Comparison of ENCODE assay signal across 1 cellular context in the genomic region with DNA sequence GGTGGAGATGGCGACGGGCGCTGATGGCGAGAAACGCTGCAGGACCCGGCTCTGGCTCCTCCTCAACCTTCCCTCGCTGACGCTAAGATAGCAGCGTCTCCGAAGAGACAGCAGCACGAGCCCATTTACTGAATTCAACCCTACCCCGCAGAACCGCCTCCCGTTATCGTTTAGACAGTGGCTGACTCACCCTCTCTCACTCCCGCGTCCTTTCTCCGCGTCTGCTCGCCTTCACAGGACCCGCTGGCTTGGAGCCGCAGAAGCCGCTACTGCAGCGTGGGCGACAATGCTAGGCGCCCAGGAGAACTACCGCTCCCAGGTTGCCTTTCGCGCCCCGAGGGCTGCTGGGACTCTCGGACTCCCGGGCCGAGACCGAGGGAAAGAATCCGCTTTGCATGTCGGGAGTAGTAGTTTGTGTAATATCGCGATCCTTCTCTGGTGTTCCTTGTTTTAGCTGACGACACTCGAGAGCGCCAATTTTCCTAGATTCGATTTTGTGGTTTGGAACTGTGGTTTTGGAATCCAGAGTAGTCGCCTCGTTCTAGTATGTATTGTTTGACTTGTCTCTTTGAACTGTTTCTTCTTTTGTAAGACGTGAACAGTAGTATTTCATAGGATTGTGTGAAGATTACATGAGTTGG.
TF ChIP-seq lines count a peak whose summit lies in the region.

A gene with protein sequence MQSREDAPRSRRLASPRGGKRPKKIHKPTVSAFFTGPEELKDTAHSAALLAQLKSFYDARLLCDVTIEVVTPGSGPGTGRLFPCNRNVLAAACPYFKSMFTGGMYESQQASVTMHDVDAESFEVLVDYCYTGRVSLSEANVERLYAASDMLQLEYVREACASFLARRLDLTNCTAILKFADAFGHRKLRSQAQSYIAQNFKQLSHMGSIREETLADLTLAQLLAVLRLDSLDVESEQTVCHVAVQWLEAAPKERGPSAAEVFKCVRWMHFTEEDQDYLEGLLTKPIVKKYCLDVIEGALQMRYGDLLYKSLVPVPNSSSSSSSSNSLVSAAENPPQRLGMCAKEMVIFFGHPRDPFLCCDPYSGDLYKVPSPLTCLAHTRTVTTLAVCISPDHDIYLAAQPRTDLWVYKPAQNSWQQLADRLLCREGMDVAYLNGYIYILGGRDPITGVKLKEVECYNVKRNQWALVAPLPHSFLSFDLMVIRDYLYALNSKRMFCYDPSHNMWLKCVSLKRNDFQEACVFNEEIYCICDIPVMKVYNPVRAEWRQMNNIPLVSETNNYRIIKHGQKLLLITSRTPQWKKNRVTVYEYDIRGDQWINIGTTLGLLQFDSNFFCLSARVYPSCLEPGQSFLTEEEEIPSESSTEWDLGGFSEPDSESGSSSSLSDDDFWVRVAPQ (minus strand): TSS at position 291 of the 641 bp plus-strand sequence. CDS start 291 bp downstream, outside the sequence.

TF ChIP-seq in HCT116, 20 proteins besides CTCF, POLR2A, EP300 and RAD21 (continued from another document):
- TF ChIP-seq, protein P1, sequence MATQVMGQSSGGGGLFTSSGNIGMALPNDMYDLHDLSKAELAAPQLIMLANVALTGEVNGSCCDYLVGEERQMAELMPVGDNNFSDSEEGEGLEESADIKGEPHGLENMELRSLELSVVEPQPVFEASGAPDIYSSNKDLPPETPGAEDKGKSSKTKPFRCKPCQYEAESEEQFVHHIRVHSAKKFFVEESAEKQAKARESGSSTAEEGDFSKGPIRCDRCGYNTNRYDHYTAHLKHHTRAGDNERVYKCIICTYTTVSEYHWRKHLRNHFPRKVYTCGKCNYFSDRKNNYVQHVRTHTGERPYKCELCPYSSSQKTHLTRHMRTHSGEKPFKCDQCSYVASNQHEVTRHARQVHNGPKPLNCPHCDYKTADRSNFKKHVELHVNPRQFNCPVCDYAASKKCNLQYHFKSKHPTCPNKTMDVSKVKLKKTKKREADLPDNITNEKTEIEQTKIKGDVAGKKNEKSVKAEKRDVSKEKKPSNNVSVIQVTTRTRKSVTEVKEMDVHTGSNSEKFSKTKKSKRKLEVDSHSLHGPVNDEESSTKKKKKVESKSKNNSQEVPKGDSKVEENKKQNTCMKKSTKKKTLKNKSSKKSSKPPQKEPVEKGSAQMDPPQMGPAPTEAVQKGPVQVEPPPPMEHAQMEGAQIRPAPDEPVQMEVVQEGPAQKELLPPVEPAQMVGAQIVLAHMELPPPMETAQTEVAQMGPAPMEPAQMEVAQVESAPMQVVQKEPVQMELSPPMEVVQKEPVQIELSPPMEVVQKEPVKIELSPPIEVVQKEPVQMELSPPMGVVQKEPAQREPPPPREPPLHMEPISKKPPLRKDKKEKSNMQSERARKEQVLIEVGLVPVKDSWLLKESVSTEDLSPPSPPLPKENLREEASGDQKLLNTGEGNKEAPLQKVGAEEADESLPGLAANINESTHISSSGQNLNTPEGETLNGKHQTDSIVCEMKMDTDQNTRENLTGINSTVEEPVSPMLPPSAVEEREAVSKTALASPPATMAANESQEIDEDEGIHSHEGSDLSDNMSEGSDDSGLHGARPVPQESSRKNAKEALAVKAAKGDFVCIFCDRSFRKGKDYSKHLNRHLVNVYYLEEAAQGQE (IDR thresholded peaks at IDR 0.05; ENCODE audit: low read depth), result no peak
- TF ChIP-seq CBX3 (IDR thresholded peaks at IDR 0.05; ENCODE audit: low read depth), result peak; percentile 91
- no peak for TF ChIP-seq ZNF274 (IDR thresholded peaks at IDR 0.05; ENCODE audit: low read depth, low read length)
- TF ChIP-seq CEBPB (IDR thresholded peaks at IDR 0.05; ENCODE audit: low read depth), result no peak; the same call in 1 of the 2 replicates
- peak; percentile 63 for TF ChIP-seq TCF7L2 (IDR thresholded peaks at IDR 0.05; ENCODE audit: borderline replicate concordance, extremely low read depth, insufficient read depth, insufficient read length)
- TF ChIP-seq POLR2AphosphoS5 (IDR thresholded peaks at IDR 0.05; ENCODE audit: low read depth, low read length), result peak; percentile 80
- TF ChIP-seq, protein P2, sequence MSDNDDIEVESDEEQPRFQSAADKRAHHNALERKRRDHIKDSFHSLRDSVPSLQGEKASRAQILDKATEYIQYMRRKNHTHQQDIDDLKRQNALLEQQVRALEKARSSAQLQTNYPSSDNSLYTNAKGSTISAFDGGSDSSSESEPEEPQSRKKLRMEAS (IDR thresholded peaks at IDR 0.05), result peak; percentile 68
